27 cellular contexts compared by ENCODE assay signal in genomic region chr4:145183023-145183422, GRCh38. TPM values are rescaled to one million over a fixed set of nuclear protein-coding genes. Genes with fewer than 3 reads are reported as not detected.
DNase-seq lines count a peak whose midpoint lies in the region; ATAC-seq, FAIRE-seq and TF ChIP-seq lines count a peak whose summit lies in the region.
"Had no signal": no experiment of that assay in that cellular context is flagged by ENCODE, and none has a peak within 500 bp of the region (broad histone marks: within the 10 kb centered on the region; RNA-seq: fewer than 3 reads in every experiment).

No MANE protein-coding gene starts in this region.

- POLR2A ChIA-PET in CD4-positive, alpha-beta T cell (lab: Charles Lee) = no interaction called here
- POLR2A ChIA-PET in K562 (lab: Yijun Ruan, JAX) = no interaction called here

- H3K9me2 ChIP-seq in MM.1S (replicated peaks; ENCODE audit: insufficient read depth, low read length) = no peaks in the 10 kb centered on the region

- FAIRE-seq in K562 (lab: Jason Lieb, UNC) = peak; percentile 15
- FAIRE-seq: colon, frontal cortex, RCC 7860, TTC549 had no signal

- H3K4me1 Mint-ChIP-seq in CD4-positive, alpha-beta T cell (ENCODE audit: low read depth) = peaks cover 22% of the 10 kb centered on the region
- H3K4me1 Mint-ChIP-seq in nephron = peaks cover 22% of the 10 kb centered on the region

- no peaks in the 10 kb centered on the region for H3K9me3 Mint-ChIP-seq in CD4-positive, alpha-beta T cell
- H3K9me3 Mint-ChIP-seq in nephron = no peaks in the 10 kb centered on the region
- H3K9me3 Mint-ChIP-seq: activated T-cell treated with anti-CD3 and anti-CD28 coated beads, Interleukin-2, amount 50 U/mL, for 4 hours; effector memory CD8-positive, alpha-beta T cell; IgD-negative memory B cell had no signal

- no peak overlapping the region for H3K27ac ChIP-seq in CD4-positive, alpha-beta T cell (ENCODE audit: low read depth, low read length)
- no peak overlapping the region for H3K27ac ChIP-seq in MM.1S (ENCODE audit: low read length)
- H3K27ac ChIP-seq in K562 (ENCODE audit: extremely low read depth, low read depth, low read length) = peak overlapping the region; percentile 23; the same call in 1 of the 3 replicates
- H3K27ac ChIP-seq in ascending aorta = no peak overlapping the region
- no peak overlapping the region for H3K27ac ChIP-seq in coronary artery
- H3K27ac ChIP-seq: breast epithelium, SJSA1, upper lobe of right lung had no signal

- no peaks in the 10 kb centered on the region for H3K9me1 ChIP-seq in K562 (ENCODE audit: control insufficient read depth, insufficient read depth, low read length)

- no peak for ATAC-seq in CD4-positive, alpha-beta T cell (ENCODE audit: poor library complexity)
- no peak for ATAC-seq in K562
- ATAC-seq: activated T-cell treated with anti-CD3 and anti-CD28 coated beads, Interleukin-2, amount 50 U/mL, for 4 hours; effector memory CD8-positive, alpha-beta T cell; esophagus mucosa; upper lobe of right lung had no signal

- H3K36me3 ChIP-seq in MM.1S (replicated peaks; ENCODE audit: insufficient read depth, low read length) = no peaks in the 10 kb centered on the region
- no peaks in the 10 kb centered on the region; the same call in 2 of the 3 replicates for H3K36me3 ChIP-seq in K562 (ENCODE audit: control insufficient read depth, insufficient read depth, low read length)
- no peaks in the 10 kb centered on the region for H3K36me3 ChIP-seq in ascending aorta
- H3K36me3 ChIP-seq: breast epithelium, SJSA1, upper lobe of right lung had no signal

- intact Hi-C loops in CD4-positive, alpha-beta T cell (cut with DNase I, micrococcal nuclease) = loop anchor here (5.0 kb wide), 4 partner anchors 299 to 994 kb away; partner anchors contain the start of genes LSM6 (in 1 of the 2) and SMAD1 (in 1 of the 2)
- intact Hi-C loops in K562 (cut with micrococcal nuclease) = no loop called here
- intact Hi-C loops in ascending aorta (cut with DNase I) = no loop called here

- in situ Hi-C loops in K562 (cut with MboI) = no loop called here

- no peak for TF ChIP-seq RAD21 in K562 (CRISPR knock-in tag; conservative IDR thresholded peaks at IDR 0.05 in 1 of 2, IDR thresholded peaks at IDR 0.05 in 1 of 2)

- WGBS in K562 (ENCODE audit: insufficient coverage, low coverage, missing lambda C conversion rate) = 5% methylated on average over 2 of the region's 2 CpGs

- DNase-seq in CD4-positive, alpha-beta T cell = no peak
- DNase-seq in MM.1S = peak; percentile 8
- DNase-seq in K562 (ENCODE audit: extremely low read depth in 1 of 4, low spot score in 3 of 4) = peak in 3 of 4 experiments; percentile 11 to 61 (median 25)
- no peak for DNase-seq in ascending aorta (ENCODE audit: low spot score in 2 of 2)
- DNase-seq in AG20443 (ENCODE audit: low spot score) = no peak
- no peak for DNase-seq in C1 segment of cervical spinal cord (lab: John Stamatoyannopoulos, UW)
- no peak for DNase-seq in coronary artery (ENCODE audit: low spot score)
- DNase-seq: activated CD4-positive, alpha-beta T cell treated with anti-CD3 and anti-CD28 coated beads for 1 hour; activated naive CD4-positive, alpha-beta T cell; activated T-cell treated with anti-CD3 and anti-CD28 coated beads, Interleukin-2, amount 50 U/mL, for 4 hours; effector memory CD8-positive, alpha-beta T cell; hypothalamus; NCI-H146; NCI-H524; NK-92 treated with Interleukin-12 subunit alpha and Interleukin-12 subunit beta, amount 100 ng/mL, for 24 hours; T-helper 1 cell; upper lobe of right lung had no signal

- H3K27me3 ChIP-seq in CD4-positive, alpha-beta T cell (ENCODE audit: control insufficient read depth, insufficient read depth, low read length) = no peaks in the 10 kb centered on the region
- H3K27me3 ChIP-seq in MM.1S (replicated peaks; ENCODE audit: insufficient read depth, low read length) = no peaks in the 10 kb centered on the region
- H3K27me3 ChIP-seq in K562 (ENCODE audit: control insufficient read depth in 2 of 2, insufficient read depth in 2 of 2, low read length in 2 of 2) = no peaks in the 10 kb centered on the region
- H3K27me3 ChIP-seq in ascending aorta = no peaks in the 10 kb centered on the region
- H3K27me3 ChIP-seq: breast epithelium, upper lobe of right lung had no signal

- TF ChIP-seq CTCF in CD4-positive, alpha-beta T cell (IDR thresholded peaks at IDR 0.05) = no peak
- TF ChIP-seq CTCF in MM.1S (IDR thresholded peaks at IDR 0.05; ENCODE audit: low read length) (no peak), K562 (IDR thresholded peaks at IDR 0.05 in 2 of 3, conservative IDR thresholded peaks at IDR 0.05 in 1 of 3; ENCODE audit: insufficient read depth in 2 of 3, low read depth in 1 of 3, low read length in 3 of 3) (no peak), nephron (IDR thresholded peaks at IDR 0.05; ENCODE audit: unreplicated experiment in 3 of 3) (no peak), ascending aorta (IDR thresholded peaks at IDR 0.05) (no peak), coronary artery (IDR thresholded peaks at IDR 0.05) (no peak)

- no TSS peak for BruUV-seq in K562 (replicated peaks; lab: Mats Ljungman, UMichigan)

- H3K4me3 Mint-ChIP-seq in CD4-positive, alpha-beta T cell = peak overlapping the region; percentile 54
- peak overlapping the region in 2 of 3 experiments; percentile 28 to 58 for H3K4me3 Mint-ChIP-seq in nephron

- CTCF ChIA-PET in CD4-positive, alpha-beta T cell (lab: Charles Lee) = no interaction called here
- CTCF ChIA-PET in K562 (lab: Yijun Ruan, JAX; ENCODE audit: low intra/inter-chr PET ratio) = no interaction called here

- peaks cover 35% of the 10 kb centered on the region for H3K4me1 ChIP-seq in MM.1S (ENCODE audit: low read length)
- H3K4me1 ChIP-seq in K562 (replicated peaks in 1 of 2; ENCODE audit: control insufficient read depth in 2 of 2, insufficient read depth in 2 of 2, low read length in 2 of 2) = peaks cover 15 to 16% of the 10 kb centered on the region in 2 experiments
- H3K4me1 ChIP-seq in ascending aorta = peaks cover 0 to 7% of the 10 kb centered on the region in 2 donors
- H3K4me1 ChIP-seq: breast epithelium had no signal

- no peak overlapping the region for H2AFZ ChIP-seq in MM.1S (ENCODE audit: low read length)
- peak overlapping the region; percentile 37 for H2AFZ ChIP-seq in K562 (ENCODE audit: low read depth, low read length)

- H3K79me2 ChIP-seq in MM.1S (ENCODE audit: low read length) = peaks cover 15% of the 10 kb centered on the region
- H3K79me2 ChIP-seq in K562 (ENCODE audit: control insufficient read depth, insufficient read depth, low read length) = peaks cover 27% of the 10 kb centered on the region

- H3K27me3 Mint-ChIP-seq in CD4-positive, alpha-beta T cell = no peaks in the 10 kb centered on the region
- no peaks in the 10 kb centered on the region for H3K27me3 Mint-ChIP-seq in nephron (ENCODE audit: low read depth)
- H3K27me3 Mint-ChIP-seq: effector memory CD8-positive, alpha-beta T cell; IgD-negative memory B cell; progenitor cell of endocrine pancreas had no signal

- no peak for TF ChIP-seq POLR2A in K562 (conservative IDR thresholded peaks at IDR 0.05)

- H3K9me3 ChIP-seq in CD4-positive, alpha-beta T cell (ENCODE audit: control insufficient read depth, low read length) = no peaks in the 10 kb centered on the region
- no peaks in the 10 kb centered on the region for H3K9me3 ChIP-seq in MM.1S (replicated peaks; ENCODE audit: insufficient read depth, low read length)
- no peaks in the 10 kb centered on the region; the same call in 1 of the 2 replicates for H3K9me3 ChIP-seq in K562 (replicated peaks; ENCODE audit: control insufficient read depth, insufficient read depth, low read depth, low read length)
- H3K9me3 ChIP-seq in ascending aorta = no peaks in the 10 kb centered on the region
- H3K9me3 ChIP-seq: breast epithelium, SJSA1, upper lobe of right lung had no signal

- TF ChIP-seq EP300 in K562 (IDR thresholded peaks at IDR 0.05; ENCODE audit: low read length) = no peak

- no peak overlapping the region for H3K27ac Mint-ChIP-seq in CD4-positive, alpha-beta T cell
- H3K27ac Mint-ChIP-seq in nephron = peak overlapping the region in 2 of 3 experiments; percentile 55 to 58

- H3K36me3 Mint-ChIP-seq in CD4-positive, alpha-beta T cell (ENCODE audit: low read depth) = peaks cover 13% of the 10 kb centered on the region
- H3K36me3 Mint-ChIP-seq in nephron (ENCODE audit: low read depth) = no peaks in the 10 kb centered on the region

- H4K20me1 ChIP-seq in MM.1S (ENCODE audit: insufficient read depth, low read length) (no peaks in the 10 kb centered on the region), K562 (replicated peaks; ENCODE audit: control insufficient read depth, insufficient read depth, low read length) (no peaks in the 10 kb centered on the region)

- H3F3A ChIP-seq in MM.1S (ENCODE audit: insufficient read depth, low read length) = peaks cover 24% of the 10 kb centered on the region

- H3K4me2 ChIP-seq in MM.1S (ENCODE audit: low read depth, low read length) = no peak overlapping the region
- H3K4me2 ChIP-seq in K562 (ENCODE audit: insufficient read depth, low read length) = no peak overlapping the region

- H3K4me3 ChIP-seq in MM.1S (ENCODE audit: low read length) = no peak overlapping the region
- no peak overlapping the region for H3K4me3 ChIP-seq in K562
- no peak overlapping the region for H3K4me3 ChIP-seq in ascending aorta
- no peak overlapping the region for H3K4me3 ChIP-seq in coronary artery
- H3K4me3 ChIP-seq: breast epithelium, SJSA1, upper lobe of right lung had no signal

- H3K9ac ChIP-seq in MM.1S (ENCODE audit: low read length) = no peak overlapping the region
- peak overlapping the region in 1 of 2 experiments; percentile 2; a peak in 1 of 4 replicates for H3K9ac ChIP-seq in K562 (ENCODE audit: insufficient read depth in 1 of 2, low read depth in 2 of 2, low read length in 2 of 2)

RNA-seq across cellular contexts. Expression of gene OTUD4, which starts 2.6 kb away (rescaled TPM):
- total RNA-seq in CD4-positive, alpha-beta T cell = 10 to 100 TPM; 75.1 to 81.1 TPM
- 40.1 and 136 TPM in 2 replicates for total RNA-seq in K562 (2011; cell fraction: chromatin; rRNA removed; ENCODE audit: low replicate concordance)
- 25.3 and 32.8 TPM in 2 replicates for total RNA-seq in K562 (2011; cell fraction: nucleolus; rRNA removed)
- 54.3 and 78.7 TPM in 2 replicates for total RNA-seq in K562 (2011; cell fraction: nucleoplasm; rRNA removed)
- total RNA-seq in K562 (2014; rRNA removed) = 9.1 and 12.0 TPM in 2 replicates
- 29.0 and 38.0 TPM in 2 replicates for total RNA-seq in K562 (2014; rRNA removed; fragmentation: Illumina TruSeq; extraction: Trizol)
- 21.7 and 25.8 TPM in 2 replicates for total RNA-seq in K562 (2015; rRNA removed; fragmentation: Illumina TruSeq; extraction: Trizol)
- 25.7 and 27.5 TPM in 2 replicates for total RNA-seq in K562 (2021)
- polyA plus RNA-seq in K562 (2011; rRNA removed) = 20.4 and 24.8 TPM in 2 replicates
- polyA plus RNA-seq in K562 (2011; cell fraction: cytosol; rRNA removed) = 8.4 and 12.1 TPM in 2 replicates
- polyA plus RNA-seq in K562 (2011; cell fraction: nucleus; rRNA removed) = 37.6 and 42.9 TPM in 2 replicates
- 9.9 and 13.5 TPM in 2 replicates for polyA plus RNA-seq in K562 (2012)
- 21.2 and 26.3 TPM in 2 replicates for polyA plus RNA-seq in K562 (2014; fragmentation: Illumina TruSeq; extraction: Trizol)
- polyA plus RNA-seq in K562 (2014; fragmentation: Nextera tagmentation; extraction: Ambion mirVana) = 1 to 10 TPM; 4.2 to 8.2 TPM
- polyA plus RNA-seq in K562 (2014; rRNA removed) = 13.4 and 15.0 TPM in 2 replicates
- 44.4 and 50.5 TPM in 2 replicates for polyA minus RNA-seq in K562 (2011; rRNA and poly(A)+ RNA removed)
- 16.4 and 17.5 TPM in 2 replicates for polyA minus RNA-seq in K562 (2011; cell fraction: cytosol; rRNA and poly(A)+ RNA removed)
- 40.0 and 66.3 TPM in 2 replicates for polyA minus RNA-seq in K562 (2011; cell fraction: nucleus; rRNA and poly(A)+ RNA removed)
- 81.4 TPM for total RNA-seq in ascending aorta

Comparison
In these comparisons a context has a peak if more than half of its experiments do, and no peak if none do; other contexts are left out.
1. DNase-seq: peak in MM.1S (single experiment) and K562 (3 of 4); none in CD4-positive, alpha-beta T cell (0 of 10), ascending aorta (0 of 2), AG20443 (single experiment), C1 segment of cervical spinal cord (0 of 14) and coronary artery (single experiment).
2. intact Hi-C loops: an anchor here in CD4-positive, alpha-beta T cell (5.0 kb wide); none called in K562 and ascending aorta.